Comparison of ENCODE assay signal across 8 cellular contexts in the genomic region with DNA sequence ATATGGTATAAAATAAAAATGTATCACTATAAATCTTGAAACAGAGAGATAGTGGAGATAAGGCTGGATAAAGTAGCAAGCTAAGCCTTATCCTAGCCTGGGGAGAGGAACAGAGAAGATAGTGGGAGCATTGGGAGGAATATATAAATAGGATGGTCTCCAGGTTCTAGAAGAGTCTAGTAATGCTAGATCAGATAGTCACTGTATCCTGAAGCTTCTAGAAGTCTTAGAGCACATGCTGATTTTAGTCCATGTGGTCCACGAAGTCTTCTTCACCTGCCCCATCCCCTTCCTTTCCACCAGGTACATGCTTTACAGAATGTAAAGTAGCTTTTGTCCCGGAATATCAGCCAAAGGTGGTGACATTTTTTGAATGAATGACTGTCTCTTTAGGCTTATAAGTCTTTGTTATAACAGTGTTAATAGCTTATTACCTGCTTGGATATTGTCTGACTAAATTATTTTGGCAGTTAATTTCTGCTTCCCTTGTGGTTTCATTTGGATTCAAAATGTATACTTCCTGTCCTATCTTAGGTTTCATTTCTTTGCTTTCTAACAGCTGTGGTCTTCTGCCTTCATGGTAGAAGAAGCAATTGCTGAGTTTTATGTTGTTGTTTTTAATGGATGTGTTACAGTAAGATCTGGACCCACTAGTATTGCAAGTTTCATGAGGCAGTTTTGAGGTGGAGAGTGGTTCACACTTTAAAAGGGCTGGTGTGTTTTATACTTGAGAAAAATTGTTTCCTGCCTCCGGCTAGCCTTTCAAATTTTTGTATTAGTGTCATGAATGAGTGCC. TPM values are rescaled to one million over a fixed set of nuclear protein-coding genes. Genes with fewer than 3 reads are reported as not detected.
DNase-seq lines count a peak whose midpoint lies in the region; ATAC-seq and TF ChIP-seq lines count a peak whose summit lies in the region.

No MANE protein-coding gene starts in this region.

- POLR2A ChIA-PET in OCI-LY7 (lab: Charles Lee) = interaction anchor here (0.7 to 4.2 kb wide), 15 partner anchors 8 to 551 kb away, joined by 3 to 23 read pairs (median 4); no protein-coding TSS in a partner anchor

- no peaks in the 10 kb centered on the region for H3K9me2 ChIP-seq in OCI-LY7 (ENCODE audit: insufficient read depth, low read length)

- H3K4me2 ChIP-seq in OCI-LY7 (ENCODE audit: low read length) = peak overlapping the region; percentile 93
- no peak overlapping the region for H3K4me2 ChIP-seq in osteoblast (ENCODE audit: insufficient read depth, low read length)

- CTCF ChIA-PET in OCI-LY7 (lab: Charles Lee; ENCODE audit: unreplicated experiment) = interaction anchor here (0.5 kb wide), 1 partner anchor 399 kb away, joined by 3 read pairs; no protein-coding TSS in a partner anchor

- H2AFZ ChIP-seq in OCI-LY7 (ENCODE audit: low read length) (no peak overlapping the region), osteoblast (ENCODE audit: low read length) (no peak overlapping the region)

- peak overlapping the region; percentile 65 for H3K4me3 ChIP-seq in OCI-LY7 (ENCODE audit: low read depth, low read length, poor library complexity, severe bottlenecking)
- no peak overlapping the region for H3K4me3 ChIP-seq in osteoblast (ENCODE audit: insufficient read depth, low read length)
- no peak overlapping the region for H3K4me3 ChIP-seq in adrenal gland

- TF ChIP-seq CTCF in OCI-LY7 (conservative IDR thresholded peaks at IDR 0.05; ENCODE audit: low read length) (no peak), osteoblast (IDR thresholded peaks at IDR 0.05; ENCODE audit: extremely low read depth, low read depth, low read length) (no peak), adrenal gland (IDR thresholded peaks at IDR 0.05) (no peak)

- no peaks in the 10 kb centered on the region for H3K9me3 ChIP-seq in OCI-LY7 (ENCODE audit: low read length)
- no peaks in the 10 kb centered on the region for H3K9me3 ChIP-seq in osteoblast (ENCODE audit: low read depth, low read length)
- H3K9me3 ChIP-seq in adrenal gland (replicated peaks in 1 of 3) = no peaks in the 10 kb centered on the region

- peaks cover 62% of the 10 kb centered on the region for H3K4me1 Mint-ChIP-seq in activated T-cell treated with anti-CD3 and anti-CD28 coated beads, Interleukin-2, amount 50 U/mL, for 72 hours (ENCODE audit: low read depth)

- intact Hi-C loops in OCI-LY7 (cut with micrococcal nuclease; ENCODE audit: unreplicated experiment) (loop anchor here (10.0 kb wide), 2 partner anchors 453 to 643 kb away; a partner anchor contains a TSS), adrenal gland (cut with DNase I) (no loop called here)

- peak; percentile 60 to 76 for ATAC-seq in activated T-cell treated with anti-CD3 and anti-CD28 coated beads, Interleukin-2, amount 50 U/mL, for 72 hours (replicated peaks in 1 of 2)
- peak; percentile 53 for ATAC-seq in HG02840 (IDR thresholded peaks at IDR 0.05; ENCODE audit: low FRiP score, unreplicated experiment)

- peak overlapping the region; percentile 70 for H3K27ac Mint-ChIP-seq in activated T-cell treated with anti-CD3 and anti-CD28 coated beads, Interleukin-2, amount 50 U/mL, for 72 hours

- no peak for TF ChIP-seq POLR2A in adrenal gland (IDR thresholded peaks at IDR 0.05)

- H3K27ac ChIP-seq in OCI-LY7 (ENCODE audit: low read depth, low read length, poor library complexity, severe bottlenecking) = peak overlapping the region; percentile 100
- H3K27ac ChIP-seq in osteoblast (ENCODE audit: low read depth, low read length) = no peak overlapping the region
- no peak overlapping the region for H3K27ac ChIP-seq in adrenal gland

- H3K79me2 ChIP-seq in OCI-LY7 (ENCODE audit: insufficient read depth, low read depth, low read length) = peaks cover 97% of the 10 kb centered on the region
- peaks cover 98% of the 10 kb centered on the region for H3K79me2 ChIP-seq in osteoblast (ENCODE audit: insufficient read depth, low read length)

- no peaks in the 10 kb centered on the region for H3K27me3 Mint-ChIP-seq in activated T-cell treated with anti-CD3 and anti-CD28 coated beads, Interleukin-2, amount 50 U/mL, for 72 hours (ENCODE audit: low read depth)

- no peaks in the 10 kb centered on the region for H3K9me3 Mint-ChIP-seq in activated T-cell treated with anti-CD3 and anti-CD28 coated beads, Interleukin-2, amount 50 U/mL, for 72 hours

- H3K27me3 ChIP-seq in osteoblast (ENCODE audit: insufficient read depth, low read length) = no peaks in the 10 kb centered on the region
- H3K27me3 ChIP-seq in adrenal gland = no peaks in the 10 kb centered on the region

- peaks cover 1 to 2% of the 10 kb centered on the region in 2 donors for H3K36me3 Mint-ChIP-seq in activated T-cell treated with anti-CD3 and anti-CD28 coated beads, Interleukin-2, amount 50 U/mL, for 72 hours (ENCODE audit: insufficient read depth in 2 of 2)

- no peak for DNase-seq in activated T-cell treated with anti-CD3 and anti-CD28 coated beads, Interleukin-2, amount 50 U/mL, for 72 hours
- DNase-seq in activated T-cell treated with anti-CD3 and anti-CD28 coated beads for 4 hours (no peak), OCI-LY7 (ENCODE audit: low spot score) (peak; percentile 80), osteoblast (ENCODE audit: insufficient read length, low spot score, missing footprints) (peak; percentile 1), adrenal gland (no peak), NCI-H526 treated with DMSO at 0.1 percent for 48 hours (lab: John Stamatoyannopoulos, UW) (no peak)
- DNase-seq in stimulated activated CD4-positive, alpha-beta T cell treated with anti-CD3 and anti-CD28 coated beads, Interleukin-15, amount 100 ng/mL, for 24 hours = no peak

- peak overlapping the region; percentile 33 to 77 for H3K4me3 Mint-ChIP-seq in activated T-cell treated with anti-CD3 and anti-CD28 coated beads, Interleukin-2, amount 50 U/mL, for 72 hours

- H4K20me1 ChIP-seq in OCI-LY7 (ENCODE audit: insufficient read depth, low read length) (no peaks in the 10 kb centered on the region; the same call in 1 of the 2 replicates), osteoblast (ENCODE audit: insufficient read depth, low read length) (peaks cover 44% of the 10 kb centered on the region)

- peaks cover 81% of the 10 kb centered on the region for H3K36me3 ChIP-seq in OCI-LY7 (ENCODE audit: insufficient read depth, low read length)
- H3K36me3 ChIP-seq in osteoblast (ENCODE audit: insufficient read depth, low read length) = no peaks in the 10 kb centered on the region
- no peaks in the 10 kb centered on the region for H3K36me3 ChIP-seq in adrenal gland (replicated peaks in 1 of 2)

- H3K4me1 ChIP-seq in OCI-LY7 (ENCODE audit: insufficient read depth, low read length, poor library complexity, severe bottlenecking) = peaks cover 92% of the 10 kb centered on the region
- H3K4me1 ChIP-seq in osteoblast (ENCODE audit: insufficient read depth, low read length) = peaks cover 12% of the 10 kb centered on the region
- H3K4me1 ChIP-seq in adrenal gland (replicated peaks in 1 of 2) = peaks cover 5 to 42% of the 10 kb centered on the region in 2 donors

- WGBS in adrenal gland, 4 donors = 83 to 90% (median 86%) methylated on average over 3 of the region's 3 CpGs

- BruUV-seq in OCI-LY7 (replicated peaks; lab: Mats Ljungman, UMichigan) = no TSS peak

RNA-seq across cellular contexts. Expression of a gene that starts 5.9 kb away (rescaled TPM):
- total RNA-seq in activated T-cell treated with anti-CD3 and anti-CD28 coated beads, Interleukin-2, amount 50 U/mL, for 72 hours = 10 to 100 TPM; 57.9 to 69.8 TPM
- 36.4 and 45.0 TPM in 2 replicates for total RNA-seq in OCI-LY7 (2014; rRNA removed; shearing (Covaris generic))
- total RNA-seq in OCI-LY7 (2022) (172 and 185 TPM in 2 replicates), osteoblast (25.0 TPM in 2 replicates), adrenal gland (10 to 100 TPM; 29.0 to 54.4 (median 39.5) TPM)
- polyA plus RNA-seq in adrenal gland = 10 to 100 TPM; 15.4 to 49.9 (median 21.4) TPM

Comparison
In these comparisons a context has a peak if more than half of its experiments do, and no peak if none do; other contexts are left out.
1. DNase-seq: peak in OCI-LY7 (single experiment) and osteoblast (single experiment); none in activated T-cell treated with anti-CD3 and anti-CD28 coated beads, Interleukin-2, amount 50 U/mL, for 72 hours (0 of 2), activated T-cell treated with anti-CD3 and anti-CD28 coated beads for 4 hours (single experiment), adrenal gland (0 of 7), stimulated activated CD4-positive, alpha-beta T cell treated with anti-CD3 and anti-CD28 coated beads, Interleukin-15, amount 100 ng/mL, for 24 hours (single experiment) and NCI-H526 treated with DMSO at 0.1 percent for 48 hours (single experiment).